ENCODE assay signal across 6 cellular contexts in genomic region chrX:35025820-35026219, GRCh38.
"Had no signal": no experiment of that assay in that cellular context is flagged by ENCODE, and none has a peak within 500 bp of the region (broad histone marks: within the 10 kb centered on the region; RNA-seq: fewer than 3 reads in every experiment).

No MANE protein-coding gene starts in this region.

- H3K27ac ChIP-seq: GM23248, HL-60 had no signal

- H3K9me3 ChIP-seq: HAP-1 had no signal

- DNase-seq: GM23248, GOT3, H7, HFFc6 had no signal

- H3K4me1 ChIP-seq: HAP-1 had no signal

- H3K36me3 ChIP-seq: HAP-1 had no signal

- H3K4me3 ChIP-seq: GM23248, HAP-1 had no signal

- H2AFZ ChIP-seq: GM23248 had no signal

- H3K9ac ChIP-seq: GM23248 had no signal
